In genomic region chr9:86946712-86947145, GRCh38 we compare ENCODE assay signal across 8 cellular contexts. TPM values are rescaled to one million over a fixed set of nuclear protein-coding genes. Genes with fewer than 3 reads are reported as not detected.
DNase-seq lines count a peak whose midpoint lies in the region; ATAC-seq, FAIRE-seq and TF ChIP-seq lines count a peak whose summit lies in the region.

No MANE protein-coding gene starts in this region.

- no peak overlapping the region for H3K23ac ChIP-seq in H1 (ENCODE audit: insufficient read length)

- H2BK20ac ChIP-seq in H1 (ENCODE audit: low read length), result no peak overlapping the region

- CTCF ChIA-PET in WTC11 (lab: Charles Lee), result interaction anchor here (0.6 to 2.9 kb wide), 5 partner anchors 10 to 422 kb away, joined by 3 to 31 read pairs (median 6); no protein-coding TSS in a partner anchor
- CTCF ChIA-PET in H1 (lab: Charles Lee; ENCODE audit: partially characterized antibody), result interaction anchor here (1.2 kb wide), 1 partner anchor 309 kb away, joined by 7 read pairs; no protein-coding TSS in a partner anchor

- H3K23me2 ChIP-seq in H1 (ENCODE audit: low read depth, low read length), result peaks cover 17% of the 10 kb centered on the region

- POLR2A ChIA-PET in WTC11 (lab: Charles Lee), result no interaction called here
- POLR2A ChIA-PET in H1 (lab: Charles Lee; ENCODE audit: partially characterized antibody), result interaction anchor here (0.6 to 1.7 kb wide), 9 partner anchors 11 to 309 kb away, joined by 3 to 6 read pairs (median 3); no protein-coding TSS in a partner anchor

- H2BK5ac ChIP-seq in H1 (ENCODE audit: low read depth, low read length), result no peak overlapping the region

- H2AK5ac ChIP-seq in H1 (ENCODE audit: low read depth, low read length), result no peak overlapping the region

- H3K4me1 ChIP-seq in H1 (replicated peaks in 1 of 4; ENCODE audit: control insufficient read depth in 3 of 4, insufficient read depth in 4 of 4, low read length in 3 of 4) (peaks cover 5 to 26% (median 11%) of the 10 kb centered on the region in 4 experiments; a peak in 6 of 7 replicates), muscle layer of colon (ENCODE audit: insufficient read depth, low read length) (peaks cover 32% of the 10 kb centered on the region), thymus (ENCODE audit: control insufficient read depth, insufficient read depth, low read length) (peaks cover 7% of the 10 kb centered on the region)

- no peak overlapping the region for H4K91ac ChIP-seq in H1 (replicated peaks; ENCODE audit: insufficient read length, low read length)

- no peak overlapping the region for H3K27ac Mint-ChIP-seq in WTC11

- peaks cover 0 to 35% (median 17%) of the 10 kb centered on the region in 4 experiments; a peak in 5 of 7 replicates for H3K27me3 ChIP-seq in H1 (replicated peaks in 1 of 4; ENCODE audit: control insufficient read depth in 3 of 4, extremely low read depth in 1 of 4, insufficient read depth in 3 of 4, low read length in 3 of 4)
- H3K27me3 ChIP-seq in muscle layer of colon (ENCODE audit: control insufficient read depth in 1 of 2, insufficient read depth in 2 of 2, low read length in 2 of 2), result no peaks in the 10 kb centered on the region
- peaks cover 36% of the 10 kb centered on the region for H3K27me3 ChIP-seq in thymus (ENCODE audit: control insufficient read depth, insufficient read depth)

- peak overlapping the region; percentile 43; the same call in 1 of the 2 replicates for H4K8ac ChIP-seq in H1 (ENCODE audit: extremely low read depth, insufficient read depth, low read length)

- H3K4me3 ChIP-seq in H1 (ENCODE audit: extremely low read depth in 1 of 4, insufficient read depth in 2 of 4, low read depth in 3 of 4, low read length in 4 of 4), result peak overlapping the region; percentile 71 to 82 (median 76)
- peak overlapping the region; percentile 92 to 96 for H3K4me3 ChIP-seq in muscle layer of colon (ENCODE audit: low read depth in 1 of 2, low read length in 2 of 2)
- H3K4me3 ChIP-seq in thymus (ENCODE audit: low read length), result peak overlapping the region; percentile 61

- no peak overlapping the region for H3K14ac ChIP-seq in H1 (ENCODE audit: insufficient read length)

- peak overlapping the region; percentile 51; the same call in 1 of the 2 replicates for H3K18ac ChIP-seq in H1 (ENCODE audit: extremely low read depth, low read length)

- no peak overlapping the region for H4K5ac ChIP-seq in H1 (ENCODE audit: insufficient read length, low read depth, low read length)

- H3K4me1 Mint-ChIP-seq in WTC11, result peaks cover 50% of the 10 kb centered on the region

- no peak for TF ChIP-seq RAD21 in H1 (IDR thresholded peaks at IDR 0.05 in 1 of 2, conservative IDR thresholded peaks at IDR 0.05 in 1 of 2; ENCODE audit: low read depth in 2 of 2, low read length in 2 of 2)

- TF ChIP-seq CTCF in WTC11 (IDR thresholded peaks at IDR 0.05) (no peak), H1 (IDR thresholded peaks at IDR 0.05; ENCODE audit: control extremely low read depth in 1 of 3, insufficient read depth in 1 of 3, low read depth in 1 of 3, low read length in 3 of 3) (no peak)

- no peak for FAIRE-seq in H1 (lab: Jason Lieb, UNC)

- DNase-seq in NCI-H1105 treated with DMSO at 0.1 percent for 48 hours (lab: John Stamatoyannopoulos, UW) (peak; percentile 59), NCI-H1105 (lab: John Stamatoyannopoulos, UW) (no peak), WTC11 (ENCODE audit: low spot score) (no peak), H1 (ENCODE audit: low read depth in 1 of 2, low spot score in 2 of 2) (peak in 1 of 2 experiments; percentile 53)

- no peak overlapping the region for H2BK15ac ChIP-seq in H1 (ENCODE audit: low read length)

- no peak overlapping the region for H2AFZ ChIP-seq in H1 (ENCODE audit: low read length)

- H3K36me3 Mint-ChIP-seq in WTC11, result peaks cover 12% of the 10 kb centered on the region

- H3K9ac ChIP-seq in H1 (replicated peaks in 1 of 4; ENCODE audit: extremely low read depth in 1 of 4, low read depth in 3 of 4, low read length in 3 of 4) (peak overlapping the region in 3 of 4 experiments; percentile 42 to 91 (median 55); a peak in 5 of 7 replicates), muscle layer of colon (ENCODE audit: low read length) (no peak overlapping the region)

- H3K36me3 ChIP-seq in H1 (ENCODE audit: control insufficient read depth in 2 of 4, insufficient read depth in 4 of 4, low read length in 3 of 4) (no peaks in the 10 kb centered on the region), muscle layer of colon (ENCODE audit: insufficient read depth, low read length) (peaks cover 8% of the 10 kb centered on the region), thymus (ENCODE audit: control insufficient read depth, insufficient read depth) (no peaks in the 10 kb centered on the region)

- H3K9me3 Mint-ChIP-seq in WTC11, result peaks cover 17% of the 10 kb centered on the region

- no peak overlapping the region for H2BK12ac ChIP-seq in H1 (ENCODE audit: low read depth, low read length)

- peaks cover 0 to 6% of the 10 kb centered on the region in 2 experiments; a peak in 1 of 4 replicates for H3K79me2 ChIP-seq in H1 (ENCODE audit: control insufficient read depth in 1 of 2, insufficient read depth in 2 of 2, low read length in 2 of 2)

- no peak overlapping the region for H2BK120ac ChIP-seq in H1 (replicated peaks; ENCODE audit: low read depth, low read length)

- H3K4me2 ChIP-seq in H1 (ENCODE audit: insufficient read depth in 1 of 2, low read depth in 2 of 2, low read length in 2 of 2), result peak overlapping the region; percentile 79 to 99

- 1% methylated on average over 15 of the region's 52 CpGs; no CpG with 5 or more reads in 1 of the 2 experiments for WGBS in H1 (ENCODE audit: extremely low coverage in 1 of 2, insufficient coverage in 1 of 2, insufficient read length in 1 of 2, insufficient replicate concordance in 2 of 2, low coverage in 1 of 2, low lambda C conversion rate in 2 of 2, missing lambda C conversion rate in 1 of 2), 2 experiments
- WGBS in thymus, result under 1% methylated on average over 52 of the region's 52 CpGs

- H3K56ac ChIP-seq in H1 (replicated peaks; ENCODE audit: insufficient read length, low read depth, low read length), result no peak overlapping the region

- H3K27ac ChIP-seq in H1 (ENCODE audit: low read depth, low read length) (0 out of 2 replicates have a peak overlapping the region, but pooled peaks have one; percentile 24), muscle layer of colon (ENCODE audit: low read depth, low read length) (peak overlapping the region; percentile 98), thymus (ENCODE audit: low read depth) (peak overlapping the region; percentile 81)

- H3K79me1 ChIP-seq in H1 (ENCODE audit: low read depth, low read length), result no peaks in the 10 kb centered on the region

- H3K9me3 ChIP-seq in H1 (ENCODE audit: insufficient read depth in 2 of 2, low read depth in 1 of 2, low read length in 1 of 2) (peaks cover 4 to 6% of the 10 kb centered on the region in 2 experiments; a peak in 1 of 4 replicates), muscle layer of colon (ENCODE audit: low read length) (no peaks in the 10 kb centered on the region), thymus (ENCODE audit: control insufficient read depth) (peaks cover 1% of the 10 kb centered on the region)

- ATAC-seq in HG03571 (IDR thresholded peaks at IDR 0.05; ENCODE audit: unreplicated experiment), result peak; percentile 10
- ATAC-seq in WTC11, result no peak
- no peak for ATAC-seq in HG02840 (IDR thresholded peaks at IDR 0.05; ENCODE audit: low FRiP score, unreplicated experiment)

- peak overlapping the region; percentile 63 for H3K4me3 Mint-ChIP-seq in WTC11

- H4K20me1 ChIP-seq in H1 (replicated peaks in 1 of 2; ENCODE audit: control insufficient read depth in 1 of 2, insufficient read depth in 2 of 2, low read length in 2 of 2), result peaks cover 0 to 2% of the 10 kb centered on the region in 2 experiments

- no peak overlapping the region for H3K4ac ChIP-seq in H1 (replicated peaks; ENCODE audit: insufficient read length, low read depth, low read length)

- H3K27me3 Mint-ChIP-seq in WTC11 (ENCODE audit: low read depth), result peaks cover 64% of the 10 kb centered on the region

- TF ChIP-seq POLR2A in H1 (IDR thresholded peaks at IDR 0.05; ENCODE audit: control extremely low read depth in 1 of 2, low read depth in 2 of 2, low read length in 2 of 2), result no peak

- no peak for TF ChIP-seq EP300 in H1 (IDR thresholded peaks at IDR 0.05; ENCODE audit: borderline replicate concordance in 1 of 2, low read depth in 2 of 2, low read length in 2 of 2)

TF ChIP-seq in WTC11, 78 proteins besides CTCF, POLR2A, EP300 and RAD21:
- no peak for TF ChIP-seq OVOL2 (CRISPR knock-in tag; IDR thresholded peaks at IDR 0.05; ENCODE audit: borderline replicate concordance)

TF ChIP-seq in H1, 55 proteins besides CTCF, POLR2A, EP300 and RAD21:
- peak; percentile 21; the same call in 1 of the 2 replicates for TF ChIP-seq SUZ12 (IDR thresholded peaks at IDR 0.05; ENCODE audit: low read length)
- no peak for TF ChIP-seq EGR1 (IDR thresholded peaks at IDR 0.05; ENCODE audit: borderline replicate concordance, low read depth, low read length)
- TF ChIP-seq ASH2L (IDR thresholded peaks at IDR 0.05; ENCODE audit: low read length), result peak; percentile 6
TF ChIP-seq in H1: peak in this region for 2.

RNA-seq across cellular contexts. Expression of gene GAS1, which starts 0.6 kb away (rescaled TPM):
- total RNA-seq in WTC11 (2021), result 5.0 to 6.2 TPM (median 5.3 TPM) in 3 replicates
- 5.1 and 5.7 TPM in 2 replicates for total RNA-seq in H1 (2021; fragmentation: NEBNext Ultra II Directional; extraction: Animal tissue kit (Norgen Biotek cat#: 25700))
- polyA plus RNA-seq in H1 (2011; rRNA removed) (2.8 and 3.3 TPM in 2 replicates), thymus (64.3 TPM)
- 3.7 TPM for polyA plus RNA-seq in H1 (2011; cell fraction: cytosol; rRNA removed)
- 3.1 TPM for polyA plus RNA-seq in H1 (2011; cell fraction: nucleus; rRNA removed)
- polyA plus RNA-seq in H1 (2012, experiment 1 of 2), result 2.7 to 3.3 TPM (median 2.9 TPM) in 4 replicates
- polyA plus RNA-seq in H1 (2012, experiment 2 of 2), result 2.8 TPM
- polyA plus RNA-seq in H1 (2013, experiment 1 of 2), result 1.7 TPM
- polyA plus RNA-seq in H1 (2013, experiment 2 of 2), result 1.4 TPM
- polyA minus RNA-seq in H1 (2011; rRNA and poly(A)+ RNA removed), result 1.4 TPM in 2 replicates
- 8.0 TPM for polyA minus RNA-seq in H1 (2011; cell fraction: cytosol; rRNA and poly(A)+ RNA removed)
- polyA minus RNA-seq in H1 (2011; cell fraction: nucleus; rRNA and poly(A)+ RNA removed), result 6.8 TPM

Comparison
In these comparisons a context has a peak if more than half of its experiments do, and no peak if none do; other contexts are left out.
1. H3K27ac ChIP-seq: peak in every context shown above with its lines; median percentile 98 in muscle layer of colon; 81 in thymus; 24 in H1.